8 cellular contexts compared by ENCODE assay signal in the genomic region with DNA sequence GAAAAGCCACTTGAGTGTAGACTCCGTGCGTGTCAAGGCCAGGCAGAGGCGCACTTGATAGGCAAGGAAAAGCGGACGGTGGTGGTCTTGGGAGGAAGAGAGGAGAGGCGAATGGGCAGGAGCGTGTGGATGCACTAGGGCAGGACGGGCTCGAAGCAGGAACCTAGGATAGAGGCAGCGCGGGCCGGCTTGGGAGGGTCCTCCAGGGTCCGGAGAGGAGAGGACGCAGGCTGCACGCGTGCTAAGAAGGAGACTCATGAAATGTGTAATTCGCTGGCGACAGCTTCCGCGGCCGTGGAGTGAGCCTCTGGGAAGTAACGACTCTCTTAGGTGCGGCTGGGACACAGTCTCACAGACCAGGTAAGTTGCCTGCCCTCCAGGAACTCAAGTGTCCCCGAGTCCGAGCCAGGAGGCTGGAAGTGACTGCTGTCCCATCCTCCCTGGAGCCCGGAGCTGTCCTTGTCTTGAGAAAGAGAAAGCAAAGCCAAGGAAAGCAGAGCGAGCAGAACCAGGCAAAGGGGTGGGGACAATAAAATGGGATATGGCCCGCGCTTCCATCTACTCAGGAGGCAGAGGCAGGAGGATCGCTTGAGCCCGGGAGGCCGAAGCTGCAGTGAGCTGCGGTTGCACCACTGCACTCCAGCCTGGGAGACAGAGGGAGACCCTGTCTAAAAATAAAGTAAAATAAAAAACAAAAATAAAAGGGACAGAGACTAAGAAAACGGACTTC. TPM values are rescaled to one million over a fixed set of nuclear protein-coding genes. Genes with fewer than 3 reads are reported as not detected.
DNase-seq lines count a peak whose midpoint lies in the region; ATAC-seq and TF ChIP-seq lines count a peak whose summit lies in the region.

No MANE protein-coding gene starts in this region.

- no peak for TF ChIP-seq EP300 in SK-N-SH (IDR thresholded peaks at IDR 0.05; ENCODE audit: borderline replicate concordance in 1 of 2, low read depth in 1 of 2, low read length in 1 of 2)

- H3K79me2 ChIP-seq in SK-N-SH (ENCODE audit: insufficient read depth), result peaks cover 2% of the 10 kb centered on the region

- H3K9me3 ChIP-seq in SK-N-SH (no peaks in the 10 kb centered on the region), iPS-18a (ENCODE audit: control insufficient read depth, low read depth, low read length) (no peaks in the 10 kb centered on the region)

- H2AFZ ChIP-seq in SK-N-SH (ENCODE audit: low read depth), result peak overlapping the region; percentile 97

- H3K4me1 Mint-ChIP-seq in activated CD8-positive, alpha-beta T cell treated with anti-CD3 and anti-CD28 coated beads, Interleukin-2, amount 10 ng/mL, durations not matched to agents 7 days and 5 days (ENCODE audit: low read depth), result peaks cover 41% of the 10 kb centered on the region
- peaks cover 39% of the 10 kb centered on the region for H3K4me1 Mint-ChIP-seq in stimulated activated memory B cell treated with anti-CD40 and anti-IgM and Interleukin-4, amounts not matched to agents 10 μg/mL and 1 μg/mL and 100 μg/mL, for 72 hours

- ATAC-seq in SK-N-SH treated with all-trans-retinoic acid at 6 μM for 48 hours, result no peak
- no peak for ATAC-seq in activated CD8-positive, alpha-beta T cell treated with anti-CD3 and anti-CD28 coated beads, Interleukin-2, amount 10 ng/mL, durations not matched to agents 7 days and 5 days
- ATAC-seq in stimulated activated memory B cell treated with anti-CD40 and anti-IgM and Interleukin-4, amounts not matched to agents 10 μg/mL and 1 μg/mL and 100 μg/mL, for 72 hours, result no peak

- TF ChIP-seq RAD21 in SK-N-SH (IDR thresholded peaks at IDR 0.05; ENCODE audit: low read length), result no peak

- no peaks in the 10 kb centered on the region for H3K36me3 ChIP-seq in SK-N-SH (replicated peaks in 1 of 2; ENCODE audit: control insufficient read depth in 1 of 2, insufficient read depth in 2 of 2, low read length in 1 of 2)
- H3K36me3 ChIP-seq in iPS-18a (ENCODE audit: control insufficient read depth, low read depth, low read length), result no peaks in the 10 kb centered on the region

- H3K9ac ChIP-seq in SK-N-SH (no peak overlapping the region), iPS-18a (ENCODE audit: low read length) (no peak overlapping the region)

- H3K4me3 Mint-ChIP-seq in activated CD8-positive, alpha-beta T cell treated with anti-CD3 and anti-CD28 coated beads, Interleukin-2, amount 10 ng/mL, durations not matched to agents 7 days and 5 days, result peak overlapping the region; percentile 80
- H3K4me3 Mint-ChIP-seq in stimulated activated memory B cell treated with anti-CD40 and anti-IgM and Interleukin-4, amounts not matched to agents 10 μg/mL and 1 μg/mL and 100 μg/mL, for 72 hours, result peak overlapping the region; percentile 90

- no peaks in the 10 kb centered on the region for H3K9me2 ChIP-seq in SK-N-SH

- POLR2A ChIA-PET in SK-N-SH (lab: Yijun Ruan, JAX), result no interaction called here
- POLR2A ChIA-PET in activated CD8-positive, alpha-beta T cell treated with anti-CD3 and anti-CD28 coated beads, Interleukin-2, amount 10 ng/mL, durations not matched to agents 7 days and 5 days (lab: Charles Lee), result interaction anchor here (0.6 to 0.7 kb wide), 2 partner anchors 10 to 18 kb away, joined by 3 read pairs; no protein-coding TSS in a partner anchor

- peaks cover 11% of the 10 kb centered on the region for H3K27me3 Mint-ChIP-seq in activated CD8-positive, alpha-beta T cell treated with anti-CD3 and anti-CD28 coated beads, Interleukin-2, amount 10 ng/mL, durations not matched to agents 7 days and 5 days (ENCODE audit: low read depth)
- no peaks in the 10 kb centered on the region for H3K27me3 Mint-ChIP-seq in stimulated activated memory B cell treated with anti-CD40 and anti-IgM and Interleukin-4, amounts not matched to agents 10 μg/mL and 1 μg/mL and 100 μg/mL, for 72 hours

- 57% methylated on average over 34 of the region's 34 CpGs for WGBS in SK-N-SH (ENCODE audit: low lambda C conversion rate)

- H3K4me3 ChIP-seq in SK-N-SH (ENCODE audit: low read depth in 2 of 2, low read length in 1 of 2) (peak overlapping the region; percentile 58 to 74; a peak in 2 of 4 replicates), iPS-18a (ENCODE audit: low read length) (peak overlapping the region; percentile 69)

- H3K27ac ChIP-seq in SK-N-SH (ENCODE audit: low read depth in 2 of 2, low read length in 1 of 2) (no peak overlapping the region), iPS-18a (ENCODE audit: low read length) (no peak overlapping the region)

- H3K4me1 ChIP-seq in SK-N-SH (ENCODE audit: control insufficient read depth in 1 of 2, insufficient read depth in 2 of 2, low read depth in 1 of 2, low read length in 1 of 2), result no peaks in the 10 kb centered on the region
- H3K4me1 ChIP-seq in iPS-18a (ENCODE audit: control insufficient read depth, low read depth, low read length), result peaks cover under 1% of the 10 kb centered on the region

- H3K4me2 ChIP-seq in SK-N-SH, result peak overlapping the region; percentile 82

- no peaks in the 10 kb centered on the region for H3K9me3 Mint-ChIP-seq in activated CD8-positive, alpha-beta T cell treated with anti-CD3 and anti-CD28 coated beads, Interleukin-2, amount 10 ng/mL, durations not matched to agents 7 days and 5 days (ENCODE audit: insufficient read depth)
- H3K9me3 Mint-ChIP-seq in stimulated activated memory B cell treated with anti-CD40 and anti-IgM and Interleukin-4, amounts not matched to agents 10 μg/mL and 1 μg/mL and 100 μg/mL, for 72 hours, result no peaks in the 10 kb centered on the region

- DNase-seq in SK-N-SH, result no peak
- no peak for DNase-seq in activated CD8-positive, alpha-beta T cell treated with anti-CD3 and anti-CD28 coated beads, Interleukin-2, amount 10 ng/mL, durations not matched to agents 7 days and 5 days
- DNase-seq in DMS 273 treated with DMSO at 0.1 percent for 48 hours (lab: John Stamatoyannopoulos, UW), result no peak
- no peak for DNase-seq in DMS79 (lab: John Stamatoyannopoulos, UW)
- no peak for DNase-seq in NCI-H1105 treated with DMSO at 0.1 percent for 48 hours (lab: John Stamatoyannopoulos, UW)

- H3K27me3 ChIP-seq in SK-N-SH (ENCODE audit: insufficient read depth) (no peaks in the 10 kb centered on the region), iPS-18a (ENCODE audit: control insufficient read depth, insufficient read depth, low read length) (peaks cover 39% of the 10 kb centered on the region)

- peaks cover 3% of the 10 kb centered on the region for H3F3A ChIP-seq in SK-N-SH (replicated peaks; ENCODE audit: insufficient read depth)

- H3K27ac Mint-ChIP-seq in activated CD8-positive, alpha-beta T cell treated with anti-CD3 and anti-CD28 coated beads, Interleukin-2, amount 10 ng/mL, durations not matched to agents 7 days and 5 days, result peak overlapping the region; percentile 93
- peak overlapping the region; percentile 87 for H3K27ac Mint-ChIP-seq in stimulated activated memory B cell treated with anti-CD40 and anti-IgM and Interleukin-4, amounts not matched to agents 10 μg/mL and 1 μg/mL and 100 μg/mL, for 72 hours

- no peak for TF ChIP-seq CTCF in SK-N-SH (IDR thresholded peaks at IDR 0.05)

- H3K36me3 Mint-ChIP-seq in activated CD8-positive, alpha-beta T cell treated with anti-CD3 and anti-CD28 coated beads, Interleukin-2, amount 10 ng/mL, durations not matched to agents 7 days and 5 days (ENCODE audit: low read depth), result peaks cover 17% of the 10 kb centered on the region
- H3K36me3 Mint-ChIP-seq in stimulated activated memory B cell treated with anti-CD40 and anti-IgM and Interleukin-4, amounts not matched to agents 10 μg/mL and 1 μg/mL and 100 μg/mL, for 72 hours, result no peaks in the 10 kb centered on the region

- H4K20me1 ChIP-seq in SK-N-SH (ENCODE audit: insufficient read depth), result peaks cover 12% of the 10 kb centered on the region; the same call in 1 of the 2 replicates

- CTCF ChIA-PET in SK-N-SH (lab: Yijun Ruan, JAX), result interaction anchor here (0.6 to 5.2 kb wide), 4 partner anchors 9 to 88 kb away, joined by 3 to 17 read pairs (median 5); no protein-coding TSS in a partner anchor
- CTCF ChIA-PET in activated CD8-positive, alpha-beta T cell treated with anti-CD3 and anti-CD28 coated beads, Interleukin-2, amount 10 ng/mL, durations not matched to agents 7 days and 5 days (lab: Charles Lee), result interaction anchor here (0.6 to 2.1 kb wide), 3 partner anchors 10 to 130 kb away, joined by 3 to 8 read pairs (median 7); no protein-coding TSS in a partner anchor

TF ChIP-seq in SK-N-SH, 30 proteins besides CTCF, POLR2A, EP300 and RAD21 (continues in another document):
- TF ChIP-seq GABPA (IDR thresholded peaks at IDR 0.05; ENCODE audit: low read depth) (no peak), TCF12 (IDR thresholded peaks at IDR 0.05) (no peak), JUND (IDR thresholded peaks at IDR 0.05) (no peak), FOSL2 (IDR thresholded peaks at IDR 0.05; ENCODE audit: borderline replicate concordance, low read depth) (no peak), TAF1 (IDR thresholded peaks at IDR 0.05; ENCODE audit: borderline replicate concordance, low read depth, low read length) (no peak), MXI1 (IDR thresholded peaks at IDR 0.05; ENCODE audit: low read depth, low read length) (no peak)

RNA-seq across cellular contexts. Expression of a gene that starts 0.8 kb away (rescaled TPM):
- polyA plus RNA-seq in SK-N-SH (2012; rRNA removed), result 4.2 and 4.5 TPM in 2 replicates
- polyA plus RNA-seq in SK-N-SH (2012; cell fraction: cytosol; rRNA removed), result 2.3 and 3.5 TPM in 2 replicates
- polyA plus RNA-seq in SK-N-SH (2012; cell fraction: nucleus; rRNA removed), result 5.5 and 5.9 TPM in 2 replicates
- 10 to 100 TPM; 41.7 to 43.4 TPM for total RNA-seq in activated CD8-positive, alpha-beta T cell treated with anti-CD3 and anti-CD28 coated beads, Interleukin-2, amount 10 ng/mL, durations not matched to agents 7 days and 5 days

RNA-seq across cellular contexts. Expression of a gene that starts 37.2 kb away (rescaled TPM):
- polyA plus RNA-seq in SK-N-SH (2012; rRNA removed), result 0.08 and 0.13 TPM in 2 replicates
- polyA plus RNA-seq in SK-N-SH (2012; cell fraction: cytosol; rRNA removed), result 0.12 and 0.21 TPM in 2 replicates
- polyA plus RNA-seq in SK-N-SH (2012; cell fraction: nucleus; rRNA removed), result 0.36 and 0.63 TPM in 2 replicates
- total RNA-seq in activated CD8-positive, alpha-beta T cell treated with anti-CD3 and anti-CD28 coated beads, Interleukin-2, amount 10 ng/mL, durations not matched to agents 7 days and 5 days, result under 1 TPM; 0.11 to 0.18 TPM
